19 cellular contexts compared by ENCODE assay signal in genomic region chr15:93180128-93180527, GRCh38.
"Had no signal": no experiment of that assay in that cellular context is flagged by ENCODE, and none has a peak within 500 bp of the region (broad histone marks: within the 10 kb centered on the region; RNA-seq: fewer than 3 reads in every experiment).

No MANE protein-coding gene starts in this region.

- DNase-seq: activated CD4-positive, alpha-beta T cell treated with anti-CD3 and anti-CD28 coated beads, Interleukin-2, amount 50 U/mL, for 48 hours; activated effector memory CD4-positive, alpha-beta T cell treated with anti-CD3 and anti-CD28 coated beads, Interleukin-2, amount 50 U/mL, for 16 hours; activated T-cell treated with anti-CD3 and anti-CD28 coated beads, Interleukin-2, amount 50 U/mL, for 4 hours; adrenal gland; left colon; pancreas; sigmoid colon; spleen; stomach; T-helper 9 cell; testis had no signal

- H3K4me1 ChIP-seq: adrenal gland, pancreas, testis had no signal

- ATAC-seq: activated T-cell treated with anti-CD3 and anti-CD28 coated beads, Interleukin-2, amount 50 U/mL, for 4 hours; left colon; pancreas had no signal

- H3K4me3 Mint-ChIP-seq: activated naive CD4-positive, alpha-beta T cell treated with anti-CD3 and anti-CD28 coated beads, Interleukin-2, amount 50 U/mL, for 24 hours; activated T-cell treated with anti-CD3 and anti-CD28 coated beads, Interleukin-2, amount 50 U/mL, for 4 hours; mesothelial cell of epicardium; neural crest cell had no signal

- FAIRE-seq: endometrium, islet of Langerhans, pancreas had no signal

- H3K36me3 Mint-ChIP-seq: mesothelial cell of epicardium had no signal

- H3K4me3 ChIP-seq: adrenal gland, cardiac muscle cell, lung, pancreas, sigmoid colon, spleen, stomach, testis had no signal

- H3K27ac Mint-ChIP-seq: activated naive CD4-positive, alpha-beta T cell treated with anti-CD3 and anti-CD28 coated beads, Interleukin-2, amount 50 U/mL, for 24 hours had no signal

- H3K9me3 Mint-ChIP-seq: activated naive CD4-positive, alpha-beta T cell treated with anti-CD3 and anti-CD28 coated beads, Interleukin-2, amount 50 U/mL, for 24 hours; activated T-cell treated with anti-CD3 and anti-CD28 coated beads, Interleukin-2, amount 50 U/mL, for 4 hours; neural crest cell had no signal

- H3K27ac ChIP-seq: adrenal gland, cardiac muscle cell, pancreas, sigmoid colon, spleen, stomach, testis, VCaP had no signal

- H3K9me3 ChIP-seq: adrenal gland, pancreas, sigmoid colon, spleen, stomach, testis had no signal

- H3K4me1 Mint-ChIP-seq: activated naive CD4-positive, alpha-beta T cell treated with anti-CD3 and anti-CD28 coated beads, Interleukin-2, amount 50 U/mL, for 24 hours had no signal

- H3K27me3 ChIP-seq: pancreas, sigmoid colon, spleen, stomach, testis had no signal

- H3K36me3 ChIP-seq: adrenal gland, cardiac muscle cell, pancreas, sigmoid colon, spleen, stomach had no signal
